In the genomic region with DNA sequence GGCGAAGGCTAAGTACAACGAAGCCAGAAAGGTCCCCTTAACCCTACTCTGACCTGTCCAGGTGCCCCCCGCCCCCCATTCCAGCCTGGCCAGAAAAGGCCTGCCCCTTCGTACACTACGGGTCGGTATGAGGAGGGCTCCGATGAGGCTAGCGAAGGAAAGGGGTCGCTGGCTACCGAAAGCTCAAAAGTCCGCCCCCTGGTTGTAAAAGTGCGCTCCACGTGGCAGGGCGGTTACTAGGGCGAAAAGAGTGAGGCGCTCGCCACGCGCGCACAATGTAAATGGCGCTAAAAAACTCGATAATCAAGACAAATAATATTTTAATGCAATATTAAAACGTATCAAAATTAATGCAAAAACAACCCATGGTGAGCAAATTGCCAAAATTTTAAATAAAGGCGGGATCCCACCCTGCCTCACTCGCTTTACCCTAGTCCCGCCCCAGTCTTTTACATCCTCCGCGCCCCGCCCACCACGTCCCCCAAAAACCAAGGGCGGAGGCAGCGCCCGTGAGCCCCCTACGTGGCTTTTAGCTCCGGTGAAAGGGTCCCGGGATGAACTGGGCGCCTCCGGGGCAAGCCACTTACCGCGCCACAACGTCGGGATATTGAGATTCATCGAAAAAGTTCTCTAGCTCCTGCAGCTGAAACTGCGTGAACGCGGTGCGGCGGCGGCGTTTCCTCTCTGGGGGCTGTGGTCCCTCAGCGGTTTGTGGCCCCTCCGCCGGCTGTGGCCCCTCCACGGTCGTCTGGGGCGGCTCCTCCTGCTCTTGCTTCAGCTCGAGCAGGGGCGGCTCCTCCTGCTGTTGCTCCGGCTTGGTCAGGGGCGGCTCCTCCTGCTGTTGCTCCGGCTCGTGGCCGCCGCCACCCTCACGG, we compare ENCODE assay signal across 9 cellular contexts. TPM values are rescaled to one million over a fixed set of nuclear protein-coding genes. Genes with fewer than 3 reads are reported as not detected.
DNase-seq lines count a peak whose midpoint lies in the region; ATAC-seq and TF ChIP-seq lines count a peak whose summit lies in the region.
"Had no signal": no experiment of that assay in that cellular context is flagged by ENCODE, and none has a peak within 500 bp of the region (broad histone marks: within the 10 kb centered on the region; RNA-seq: fewer than 3 reads in every experiment).

No MANE protein-coding gene starts in this region.

- peaks cover 33% of the 10 kb centered on the region for H3K27me3 Mint-ChIP-seq in activated CD8-positive, alpha-beta T cell treated with anti-CD3 and anti-CD28 coated beads, Interleukin-2, amount 10 ng/mL, durations not matched to agents 7 days and 5 days (ENCODE audit: low read depth)
- peaks cover 24% of the 10 kb centered on the region for H3K27me3 Mint-ChIP-seq in stimulated activated naive CD8-positive, alpha-beta T cell treated with anti-CD3 and anti-CD28 coated beads, Interleukin-15, Interleukin-2, amounts not matched to agents 100 ng/mL and 50 ng/mL, for 24 hours

- CTCF ChIA-PET in activated CD8-positive, alpha-beta T cell treated with anti-CD3 and anti-CD28 coated beads, Interleukin-2, amount 10 ng/mL, durations not matched to agents 7 days and 5 days (lab: Charles Lee): no interaction called here

- no peaks in the 10 kb centered on the region for H3K36me3 Mint-ChIP-seq in activated CD8-positive, alpha-beta T cell treated with anti-CD3 and anti-CD28 coated beads, Interleukin-2, amount 10 ng/mL, durations not matched to agents 7 days and 5 days (ENCODE audit: low read depth)
- no peaks in the 10 kb centered on the region for H3K36me3 Mint-ChIP-seq in stimulated activated naive CD8-positive, alpha-beta T cell treated with anti-CD3 and anti-CD28 coated beads, Interleukin-15, Interleukin-2, amounts not matched to agents 100 ng/mL and 50 ng/mL, for 24 hours (ENCODE audit: low read depth)

- no peak overlapping the region for H3K27ac ChIP-seq in gastroesophageal sphincter

- peaks cover 8% of the 10 kb centered on the region for H3K4me1 Mint-ChIP-seq in activated CD8-positive, alpha-beta T cell treated with anti-CD3 and anti-CD28 coated beads, Interleukin-2, amount 10 ng/mL, durations not matched to agents 7 days and 5 days (ENCODE audit: low read depth)
- peaks cover 7% of the 10 kb centered on the region for H3K4me1 Mint-ChIP-seq in stimulated activated naive CD8-positive, alpha-beta T cell treated with anti-CD3 and anti-CD28 coated beads, Interleukin-15, Interleukin-2, amounts not matched to agents 100 ng/mL and 50 ng/mL, for 24 hours (ENCODE audit: low read depth)

- H3K27me3 ChIP-seq in gastroesophageal sphincter: peaks cover 50% of the 10 kb centered on the region

- H3K4me3 ChIP-seq in iPS-18c (ENCODE audit: insufficient read depth, low read depth, low read length): peak overlapping the region; percentile 41
- peak overlapping the region in 1 of 2 donors; percentile 26 for H3K4me3 ChIP-seq in gastroesophageal sphincter

- ATAC-seq in activated CD8-positive, alpha-beta T cell treated with anti-CD3 and anti-CD28 coated beads, Interleukin-2, amount 10 ng/mL, durations not matched to agents 7 days and 5 days: no peak
- ATAC-seq in gastroesophageal sphincter: no peak
- no peak for ATAC-seq in GM19324 (IDR thresholded peaks at IDR 0.05; ENCODE audit: low FRiP score, unreplicated experiment)
- ATAC-seq in GM19455 (IDR thresholded peaks at IDR 0.05; ENCODE audit: unreplicated experiment): no peak

- TF ChIP-seq CTCF in gastroesophageal sphincter (IDR thresholded peaks at IDR 0.05): no peak

- H3K4me1 ChIP-seq in gastroesophageal sphincter: peaks cover 0 to 24% (median 0%) of the 10 kb centered on the region in 3 donors

- no peaks in the 10 kb centered on the region for H3K9me3 Mint-ChIP-seq in activated CD8-positive, alpha-beta T cell treated with anti-CD3 and anti-CD28 coated beads, Interleukin-2, amount 10 ng/mL, durations not matched to agents 7 days and 5 days (ENCODE audit: insufficient read depth)
- no peaks in the 10 kb centered on the region for H3K9me3 Mint-ChIP-seq in stimulated activated naive CD8-positive, alpha-beta T cell treated with anti-CD3 and anti-CD28 coated beads, Interleukin-15, Interleukin-2, amounts not matched to agents 100 ng/mL and 50 ng/mL, for 24 hours

- POLR2A ChIA-PET in activated CD8-positive, alpha-beta T cell treated with anti-CD3 and anti-CD28 coated beads, Interleukin-2, amount 10 ng/mL, durations not matched to agents 7 days and 5 days (lab: Charles Lee): no interaction called here

- H3K9me3 ChIP-seq in iPS-18c (ENCODE audit: control insufficient read depth, insufficient read depth, low read length): peaks cover 5% of the 10 kb centered on the region
- no peaks in the 10 kb centered on the region for H3K9me3 ChIP-seq in gastroesophageal sphincter

- TF ChIP-seq POLR2A in gastroesophageal sphincter (IDR thresholded peaks at IDR 0.05): no peak

- WGBS in gastroesophageal sphincter (ENCODE audit: low coverage in 1 of 2), 2 donors: 2 to 19% methylated on average over 13 to 29 of the region's 65 CpGs

- TF ChIP-seq EP300 in gastroesophageal sphincter (IDR thresholded peaks at IDR 0.05): no peak

- H3K36me3 ChIP-seq in gastroesophageal sphincter: no peaks in the 10 kb centered on the region

- H3K27ac Mint-ChIP-seq in activated CD8-positive, alpha-beta T cell treated with anti-CD3 and anti-CD28 coated beads, Interleukin-2, amount 10 ng/mL, durations not matched to agents 7 days and 5 days: no peak overlapping the region
- H3K27ac Mint-ChIP-seq in stimulated activated naive CD8-positive, alpha-beta T cell treated with anti-CD3 and anti-CD28 coated beads, Interleukin-15, Interleukin-2, amounts not matched to agents 100 ng/mL and 50 ng/mL, for 24 hours: no peak overlapping the region

- H3K4me3 Mint-ChIP-seq in activated CD8-positive, alpha-beta T cell treated with anti-CD3 and anti-CD28 coated beads, Interleukin-2, amount 10 ng/mL, durations not matched to agents 7 days and 5 days: peak overlapping the region; percentile 62
- H3K4me3 Mint-ChIP-seq in stimulated activated naive CD8-positive, alpha-beta T cell treated with anti-CD3 and anti-CD28 coated beads, Interleukin-15, Interleukin-2, amounts not matched to agents 100 ng/mL and 50 ng/mL, for 24 hours: peak overlapping the region; percentile 79

- DNase-seq in activated CD4-positive, alpha-beta T cell treated with anti-CD3 and anti-CD28 coated beads for 48 hours: peak; percentile 13
- DNase-seq in activated CD4-positive, alpha-beta T cell treated with anti-CD3 and anti-CD28 coated beads, Interleukin-2, amount 50 U/mL, for 4 hours: no peak
- peak; percentile 19 for DNase-seq in activated CD8-positive, alpha-beta T cell treated with anti-CD3 and anti-CD28 coated beads, Interleukin-2, amount 10 ng/mL, durations not matched to agents 7 days and 5 days
- DNase-seq: NCI-H1092 had no signal

RNA-seq across cellular contexts. Expression of a gene that starts 0.9 kb away (rescaled TPM):
- total RNA-seq in activated CD8-positive, alpha-beta T cell treated with anti-CD3 and anti-CD28 coated beads, Interleukin-2, amount 10 ng/mL, durations not matched to agents 7 days and 5 days: not detected
- not detected for total RNA-seq in gastroesophageal sphincter

Comparison
In these comparisons a context has a peak if more than half of its experiments do, and no peak if none do; other contexts are left out.
1. DNase-seq: peak in activated CD4-positive, alpha-beta T cell treated with anti-CD3 and anti-CD28 coated beads for 48 hours (single experiment) and activated CD8-positive, alpha-beta T cell treated with anti-CD3 and anti-CD28 coated beads, Interleukin-2, amount 10 ng/mL, durations not matched to agents 7 days and 5 days (single experiment); none in activated CD4-positive, alpha-beta T cell treated with anti-CD3 and anti-CD28 coated beads, Interleukin-2, amount 50 U/mL, for 4 hours (0 of 2).